Comparison of ENCODE assay signal across 8 cellular contexts in genomic region chr1:93878889-93879586, GRCh38. TPM values are rescaled to one million over a fixed set of nuclear protein-coding genes. Genes with fewer than 3 reads are reported as not detected.
A peak's percentile ranks its signal among the peaks of the same experiment; 100 is the strongest.
DNase-seq lines count a peak whose midpoint lies in the region; TF ChIP-seq lines count a peak whose summit lies in the region.

TSS of gene DNTTIP2 (minus strand) at chr1:93879206. CDS start at chr1:93879148, 58 bp downstream.

- TF ChIP-seq POLR2A in suprapubic skin (IDR thresholded peaks at IDR 0.05): peak; percentile 73 to 85

- H3K4me3 ChIP-seq in HFF-Myc (replicated peaks; ENCODE audit: low read depth, low read length): peak within 1 kb of the TSS; percentile 99
- peak within 1 kb of the TSS; percentile 96 to 98 for H3K4me3 ChIP-seq in SK-N-SH (ENCODE audit: low read depth in 2 of 2, low read length in 1 of 2)
- peak within 1 kb of the TSS; percentile 97 for H3K4me3 ChIP-seq in suprapubic skin

- peak within 1 kb of the TSS; percentile 81 for H3K4me2 ChIP-seq in SK-N-SH

- peak within 1 kb of the TSS; percentile 90 for H2AFZ ChIP-seq in SK-N-SH (ENCODE audit: low read depth)

- TF ChIP-seq EP300 in SK-N-SH (IDR thresholded peaks at IDR 0.05; ENCODE audit: borderline replicate concordance in 1 of 2, low read depth in 1 of 2, low read length in 1 of 2) (no peak), suprapubic skin (IDR thresholded peaks at IDR 0.05) (no peak)

- peaks cover 5 to 11% of the 10 kb centered on the region in 2 experiments; a peak in 3 of 4 replicates for H3K4me1 ChIP-seq in SK-N-SH (ENCODE audit: control insufficient read depth in 1 of 2, insufficient read depth in 2 of 2, low read depth in 1 of 2, low read length in 1 of 2)
- peaks cover 26% of the 10 kb centered on the region for H3K4me1 ChIP-seq in suprapubic skin

- H3K27ac ChIP-seq in SK-N-SH (ENCODE audit: low read depth in 2 of 2, low read length in 1 of 2) (peak within 1 kb of the TSS; percentile 89 to 95), suprapubic skin (peak within 1 kb of the TSS; percentile 96)

- WGBS in SK-N-SH (ENCODE audit: low lambda C conversion rate): under 1% methylated on average over 43 of the region's 50 CpGs
- WGBS in suprapubic skin: under 1% methylated on average over 31 of the region's 50 CpGs

- H3K79me2 ChIP-seq in SK-N-SH (ENCODE audit: insufficient read depth): peaks cover 47% of the 10 kb centered on the region

- H3K9ac ChIP-seq in SK-N-SH: peak within 1 kb of the TSS; percentile 90

- H3K27me3 ChIP-seq in SK-N-SH (ENCODE audit: insufficient read depth) (no peaks in the 10 kb centered on the region), suprapubic skin (no peaks in the 10 kb centered on the region)

- TF ChIP-seq RAD21 in SK-N-SH (IDR thresholded peaks at IDR 0.05; ENCODE audit: low read length): no peak

- TF ChIP-seq CTCF in HFF-Myc (IDR thresholded peaks at IDR 0.05; ENCODE audit: low read depth, low read length, missing control alignments): no peak
- no peak for TF ChIP-seq CTCF in SK-N-SH (IDR thresholded peaks at IDR 0.05)
- no peak for TF ChIP-seq CTCF in suprapubic skin (IDR thresholded peaks at IDR 0.05)

- no peaks in the 10 kb centered on the region for H3K9me2 ChIP-seq in SK-N-SH

- DNase-seq in GM04503 (ENCODE audit: low read depth) (peak; percentile 58), HFF-Myc (ENCODE audit: extremely low read depth, low read depth) (peak; percentile 68), NAMALWA (ENCODE audit: low spot score) (peak; percentile 96), SK-N-SH (peak; percentile 91), germinal center (ENCODE audit: low spot score) (peak; percentile 90), nucleus accumbens (lab: John Stamatoyannopoulos, UW) (peak; percentile 22 to 96 (median 87)), suprapubic skin (ENCODE audit: low spot score in 2 of 2) (peak; percentile 93 to 94)
- peak; percentile 87 for DNase-seq in activated naive CD4-positive, alpha-beta T cell treated with anti-CD3 and anti-CD28 coated beads, Interleukin-2, amount 50 U/mL, for 16 hours

- H3K9me3 ChIP-seq in SK-N-SH (no peaks in the 10 kb centered on the region), suprapubic skin (no peaks in the 10 kb centered on the region)

- peaks cover 48% of the 10 kb centered on the region for H3F3A ChIP-seq in SK-N-SH (replicated peaks; ENCODE audit: insufficient read depth)

- CTCF ChIA-PET in SK-N-SH (lab: Yijun Ruan, JAX): interaction anchor here (0.9 to 2.2 kb wide), 7 partner anchors 9 to 456 kb away, joined by 3 to 6 read pairs (median 4); partner anchors contain the start of gene GCLM

- POLR2A ChIA-PET in SK-N-SH (lab: Yijun Ruan, JAX): interaction anchor here (0.6 to 2.8 kb wide), 13 partner anchors 9 to 550 kb away, joined by 3 to 11 read pairs (median 5); partner anchors contain the start of genes DR1 and GCLM

- peaks cover 35 to 47% of the 10 kb centered on the region in 2 experiments for H3K36me3 ChIP-seq in SK-N-SH (replicated peaks in 1 of 2; ENCODE audit: control insufficient read depth in 1 of 2, insufficient read depth in 2 of 2, low read length in 1 of 2)
- peaks cover 31% of the 10 kb centered on the region for H3K36me3 ChIP-seq in suprapubic skin

- peaks cover 6% of the 10 kb centered on the region; the same call in 1 of the 2 replicates for H4K20me1 ChIP-seq in SK-N-SH (ENCODE audit: insufficient read depth)

TF ChIP-seq in SK-N-SH, 30 proteins besides CTCF, POLR2A, EP300 and RAD21 (continues in another document):
- peak; percentile 71; the same call in 1 of the 2 replicates for TF ChIP-seq REST (IDR thresholded peaks at IDR 0.05; ENCODE audit: low read depth, low read length)
- TF ChIP-seq PBX3 (IDR thresholded peaks at IDR 0.05): peak; percentile 25; the same call in 1 of the 2 replicates
- TF ChIP-seq IRF3 (IDR thresholded peaks at IDR 0.05; ENCODE audit: low read depth, low read length): no peak
- TF ChIP-seq NRF1 (IDR thresholded peaks at IDR 0.05; ENCODE audit: low read depth, low read length): no peak
- no peak for TF ChIP-seq USF1 (IDR thresholded peaks at IDR 0.05; ENCODE audit: borderline replicate concordance, low read depth)
- TF ChIP-seq SIN3A (IDR thresholded peaks at IDR 0.05; ENCODE audit: borderline replicate concordance, low read depth, low read length): peak; percentile 95; the same call in 1 of the 2 replicates
- TF ChIP-seq ZBTB33 (IDR thresholded peaks at IDR 0.05; ENCODE audit: borderline replicate concordance, low read depth): peak; percentile 99
- TF ChIP-seq CHD2 (IDR thresholded peaks at IDR 0.05; ENCODE audit: low read length, partially characterized antibody): peak; percentile 99
- TF ChIP-seq TEAD4 (IDR thresholded peaks at IDR 0.05; ENCODE audit: borderline replicate concordance, insufficient read depth): no peak
- no peak for TF ChIP-seq EZH2phosphoT487 (IDR thresholded peaks at IDR 0.05; ENCODE audit: borderline replicate concordance, low read depth)
- 0 out of 2 replicates have a peak, but pooled peaks have one; percentile 14 for TF ChIP-seq TCF12 (IDR thresholded peaks at IDR 0.05)
- no peak for TF ChIP-seq RXRA (IDR thresholded peaks at IDR 0.05; ENCODE audit: borderline replicate concordance, low read depth)
- peak; percentile 89 for TF ChIP-seq MXI1 (IDR thresholded peaks at IDR 0.05; ENCODE audit: low read depth, low read length)
- no peak; the same call in 1 of the 2 replicates for TF ChIP-seq JUND (IDR thresholded peaks at IDR 0.05)
- TF ChIP-seq ELF1 (IDR thresholded peaks at IDR 0.05): peak; percentile 90

RNA-seq across cellular contexts. Expression of gene DNTTIP2, which starts in this region (rescaled TPM):
- 9.6 and 13.1 TPM in 2 replicates for polyA plus RNA-seq in SK-N-SH (2012; rRNA removed)
- 16.6 and 25.8 TPM in 2 replicates for polyA plus RNA-seq in SK-N-SH (2012; cell fraction: cytosol; rRNA removed)
- 10.3 and 18.0 TPM in 2 replicates for polyA plus RNA-seq in SK-N-SH (2012; cell fraction: nucleus; rRNA removed)
- total RNA-seq in suprapubic skin: 10 to 100 TPM; 31.0 to 50.1 (median 44.7) TPM

Comparison
In these comparisons a context has a peak if more than half of its experiments do, and no peak if none do; other contexts are left out.
1. Peak in every context shown above with its lines: DNase-seq, H3K4me3 ChIP-seq and H3K27ac ChIP-seq.